1 cellular context compared by ENCODE assay signal in the genomic region with DNA sequence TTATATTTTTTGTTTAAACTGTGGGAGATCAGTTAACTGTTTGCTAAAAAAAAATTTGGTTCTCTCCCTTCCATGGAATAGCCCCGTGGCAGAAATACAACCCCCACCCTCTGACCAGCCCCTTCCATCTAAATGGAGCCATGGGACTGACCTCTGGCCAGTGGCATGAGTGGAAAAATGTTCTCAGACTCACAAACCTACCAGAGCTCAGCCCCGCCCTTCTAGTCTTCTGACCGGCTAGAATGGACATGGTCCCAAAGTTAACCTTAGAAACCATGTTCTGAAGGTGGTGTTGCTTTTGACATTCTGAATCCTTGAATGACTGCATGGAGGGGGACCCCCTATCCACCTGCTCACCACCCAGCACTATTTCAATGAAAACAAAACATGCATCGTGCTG.
TF ChIP-seq lines count a peak whose summit lies in the region.

No MANE protein-coding gene starts in this region.

TF ChIP-seq in GM23338, 12 proteins besides CTCF, POLR2A, EP300 and RAD21 (continued from another document):
- TF ChIP-seq, protein P1, sequence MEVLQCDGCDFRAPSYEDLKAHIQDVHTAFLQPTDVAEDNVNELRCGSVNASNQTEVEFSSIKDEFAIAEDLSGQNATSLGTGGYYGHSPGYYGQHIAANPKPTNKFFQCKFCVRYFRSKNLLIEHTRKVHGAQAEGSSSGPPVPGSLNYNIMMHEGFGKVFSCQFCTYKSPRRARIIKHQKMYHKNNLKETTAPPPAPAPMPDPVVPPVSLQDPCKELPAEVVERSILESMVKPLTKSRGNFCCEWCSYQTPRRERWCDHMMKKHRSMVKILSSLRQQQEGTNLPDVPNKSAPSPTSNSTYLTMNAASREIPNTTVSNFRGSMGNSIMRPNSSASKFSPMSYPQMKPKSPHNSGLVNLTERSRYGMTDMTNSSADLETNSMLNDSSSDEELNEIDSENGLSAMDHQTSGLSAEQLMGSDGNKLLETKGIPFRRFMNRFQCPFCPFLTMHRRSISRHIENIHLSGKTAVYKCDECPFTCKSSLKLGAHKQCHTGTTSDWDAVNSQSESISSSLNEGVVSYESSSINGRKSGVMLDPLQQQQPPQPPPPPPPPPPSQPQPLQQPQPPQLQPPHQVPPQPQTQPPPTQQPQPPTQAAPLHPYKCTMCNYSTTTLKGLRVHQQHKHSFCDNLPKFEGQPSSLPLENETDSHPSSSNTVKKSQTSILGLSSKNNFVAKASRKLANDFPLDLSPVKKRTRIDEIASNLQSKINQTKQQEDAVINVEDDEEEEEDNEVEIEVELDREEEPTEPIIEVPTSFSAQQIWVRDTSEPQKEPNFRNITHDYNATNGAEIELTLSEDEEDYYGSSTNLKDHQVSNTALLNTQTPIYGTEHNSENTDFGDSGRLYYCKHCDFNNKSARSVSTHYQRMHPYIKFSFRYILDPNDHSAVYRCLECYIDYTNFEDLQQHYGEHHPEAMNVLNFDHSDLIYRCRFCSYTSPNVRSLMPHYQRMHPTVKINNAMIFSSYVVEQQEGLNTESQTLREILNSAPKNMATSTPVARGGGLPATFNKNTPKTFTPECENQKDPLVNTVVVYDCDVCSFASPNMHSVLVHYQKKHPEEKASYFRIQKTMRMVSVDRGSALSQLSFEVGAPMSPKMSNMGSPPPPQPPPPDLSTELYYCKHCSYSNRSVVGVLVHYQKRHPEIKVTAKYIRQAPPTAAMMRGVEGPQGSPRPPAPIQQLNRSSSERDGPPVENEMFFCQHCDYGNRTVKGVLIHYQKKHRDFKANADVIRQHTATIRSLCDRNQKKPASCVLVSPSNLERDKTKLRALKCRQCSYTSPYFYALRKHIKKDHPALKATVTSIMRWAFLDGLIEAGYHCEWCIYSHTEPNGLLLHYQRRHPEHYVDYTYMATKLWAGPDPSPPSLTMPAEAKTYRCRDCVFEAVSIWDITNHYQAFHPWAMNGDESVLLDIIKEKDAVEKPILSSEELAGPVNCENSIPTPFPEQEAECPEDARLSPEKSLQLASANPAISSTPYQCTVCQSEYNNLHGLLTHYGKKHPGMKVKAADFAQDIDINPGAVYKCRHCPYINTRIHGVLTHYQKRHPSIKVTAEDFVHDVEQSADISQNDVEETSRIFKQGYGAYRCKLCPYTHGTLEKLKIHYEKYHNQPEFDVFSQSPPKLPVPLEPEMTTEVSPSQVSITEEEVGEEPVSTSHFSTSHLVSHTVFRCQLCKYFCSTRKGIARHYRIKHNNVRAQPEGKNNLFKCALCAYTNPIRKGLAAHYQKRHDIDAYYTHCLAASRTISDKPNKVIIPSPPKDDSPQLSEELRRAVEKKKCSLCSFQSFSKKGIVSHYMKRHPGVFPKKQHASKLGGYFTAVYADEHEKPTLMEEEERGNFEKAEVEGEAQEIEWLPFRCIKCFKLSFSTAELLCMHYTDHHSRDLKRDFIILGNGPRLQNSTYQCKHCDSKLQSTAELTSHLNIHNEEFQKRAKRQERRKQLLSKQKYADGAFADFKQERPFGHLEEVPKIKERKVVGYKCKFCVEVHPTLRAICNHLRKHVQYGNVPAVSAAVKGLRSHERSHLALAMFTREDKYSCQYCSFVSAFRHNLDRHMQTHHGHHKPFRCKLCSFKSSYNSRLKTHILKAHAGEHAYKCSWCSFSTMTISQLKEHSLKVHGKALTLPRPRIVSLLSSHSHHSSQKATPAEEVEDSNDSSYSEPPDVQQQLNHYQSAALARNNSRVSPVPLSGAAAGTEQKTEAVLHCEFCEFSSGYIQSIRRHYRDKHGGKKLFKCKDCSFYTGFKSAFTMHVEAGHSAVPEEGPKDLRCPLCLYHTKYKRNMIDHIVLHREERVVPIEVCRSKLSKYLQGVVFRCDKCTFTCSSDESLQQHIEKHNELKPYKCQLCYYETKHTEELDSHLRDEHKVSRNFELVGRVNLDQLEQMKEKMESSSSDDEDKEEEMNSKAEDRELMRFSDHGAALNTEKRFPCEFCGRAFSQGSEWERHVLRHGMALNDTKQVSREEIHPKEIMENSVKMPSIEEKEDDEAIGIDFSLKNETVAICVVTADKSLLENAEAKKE (CRISPR knock-in tag; IDR thresholded peaks at IDR 0.05), result no peak
- TF ChIP-seq ZNF331 (CRISPR knock-in tag; IDR thresholded peaks at IDR 0.05; ENCODE audit: low read depth), result no peak
- TF ChIP-seq ZNF114 (CRISPR knock-in tag; IDR thresholded peaks at IDR 0.05), result no peak
- no peak for TF ChIP-seq STAT1 (IDR thresholded peaks at IDR 0.05; ENCODE audit: unreplicated experiment)
